ENCODE assay signal across 25 cellular contexts in the genomic region with DNA sequence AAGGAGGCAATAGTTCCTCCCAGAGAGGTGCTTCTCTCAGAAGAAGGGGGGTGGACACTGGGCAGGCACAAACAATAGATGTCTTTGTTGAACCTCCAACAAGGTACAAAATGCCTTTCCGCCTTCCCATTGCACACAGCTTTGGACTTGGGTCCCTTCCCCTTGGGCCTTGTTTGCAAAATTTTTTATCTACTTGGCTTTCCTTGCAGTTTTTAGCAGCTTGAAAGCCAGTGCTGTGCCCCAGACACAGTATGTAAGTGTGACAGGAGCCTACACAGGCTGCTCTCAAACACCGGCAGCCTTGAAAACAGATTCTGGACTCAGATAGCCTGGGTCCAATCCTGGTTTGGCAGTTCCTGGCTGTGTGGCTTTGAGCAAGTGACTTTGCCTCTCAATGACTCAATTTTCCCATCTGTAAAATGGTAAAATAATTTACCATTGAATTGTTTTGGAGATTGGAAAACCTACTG.
"Had no signal": no experiment of that assay in that cellular context is flagged by ENCODE, and none has a peak within 500 bp of the region (broad histone marks: within the 10 kb centered on the region; RNA-seq: fewer than 3 reads in every experiment).

No MANE protein-coding gene starts in this region.

- H3K9me3 ChIP-seq: adrenal gland, heart right ventricle, suprapubic skin, tibial nerve had no signal

- DNase-seq: activated B cell treated with CpG ODN at 0.5 μM for 24 hours; activated CD4-positive, alpha-beta T cell treated with anti-CD3 and anti-CD28 coated beads, Interleukin-2, amount 50 U/mL, for 1 hour; activated CD8-positive, alpha-beta memory T cell treated with anti-CD3 and anti-CD28 coated beads, Interleukin-2, amount 10 ng/mL, durations not matched to agents 7 days and 5 days; activated CD8-positive, alpha-beta T cell treated with anti-CD3 and anti-CD28 coated beads for 36 hours; activated naive CD4-positive, alpha-beta T cell treated with Interleukin-2 at 50 U/mL for 16 hours; activated naive CD8-positive, alpha-beta T cell treated with anti-CD3 and anti-CD28 coated beads for 36 hours; activated T-cell treated with anti-CD3 and anti-CD28 coated beads, Interleukin-2, amount 50 U/mL, for 48 hours; adrenal gland; aorta; brain microvascular endothelial cell; caudate nucleus; endodermal cell; foreskin keratinocyte; heart right ventricle; left ventricle myocardium superior; retina; stimulated activated CD4-positive, alpha-beta T cell treated with anti-CD3 and anti-CD28 coated beads, Interleukin-15, amount 100 ng/mL, for 24 hours; stimulated activated CD4-positive, alpha-beta T cell treated with anti-CD3 and anti-CD28 coated beads, Interleukin-2, amount 100 ng/mL, for 24 hours; stimulated activated naive B cell treated with anti-CD40 and anti-IgM and Interleukin-4, amounts not matched to agents 10 μg/mL and 1 μg/mL and 100 μg/mL, for 72 hours; T-cell had no signal

- H3K27ac ChIP-seq: adrenal gland, brain microvascular endothelial cell, foreskin keratinocyte, heart right ventricle, suprapubic skin, tibial nerve had no signal

- H3K27me3 Mint-ChIP-seq: activated B cell treated with CpG ODN at 0.5 μM for 24 hours; activated CD8-positive, alpha-beta memory T cell treated with anti-CD3 and anti-CD28 coated beads, Interleukin-2, amount 10 ng/mL, durations not matched to agents 7 days and 5 days; activated CD8-positive, alpha-beta T cell treated with anti-CD3 and anti-CD28 coated beads for 36 hours; activated naive CD8-positive, alpha-beta T cell treated with anti-CD3 and anti-CD28 coated beads for 36 hours; natural killer cell treated with Interleukin-12 subunit alpha and Interleukin-12 subunit beta and Interleukin-15 and Interleukin-18, amount 100 ng/mL, for 72 hours; progenitor cell of endocrine pancreas; T-cell had no signal

- ATAC-seq: activated CD8-positive, alpha-beta memory T cell treated with anti-CD3 and anti-CD28 coated beads, Interleukin-2, amount 10 ng/mL, durations not matched to agents 7 days and 5 days; activated CD8-positive, alpha-beta T cell treated with anti-CD3 and anti-CD28 coated beads for 36 hours; esophagus mucosa; foreskin keratinocyte; heart right ventricle; left ventricle myocardium superior; natural killer cell treated with Interleukin-12 subunit alpha and Interleukin-12 subunit beta and Interleukin-15 and Interleukin-18, amount 100 ng/mL, for 72 hours; stimulated activated naive B cell treated with anti-CD40 and anti-IgM and Interleukin-4, amounts not matched to agents 10 μg/mL and 1 μg/mL and 100 μg/mL, for 72 hours; T-cell had no signal

- H3K36me3 ChIP-seq: adrenal gland, brain microvascular endothelial cell, heart right ventricle, suprapubic skin, tibial nerve had no signal

- H3K4me3 Mint-ChIP-seq: activated B cell treated with CpG ODN at 0.5 μM for 24 hours; activated CD8-positive, alpha-beta memory T cell treated with anti-CD3 and anti-CD28 coated beads, Interleukin-2, amount 10 ng/mL, durations not matched to agents 7 days and 5 days; activated CD8-positive, alpha-beta T cell treated with anti-CD3 and anti-CD28 coated beads for 36 hours; activated naive CD8-positive, alpha-beta T cell treated with anti-CD3 and anti-CD28 coated beads for 36 hours; endodermal cell; natural killer cell treated with Interleukin-12 subunit alpha and Interleukin-12 subunit beta and Interleukin-15 and Interleukin-18, amount 100 ng/mL, for 72 hours; stimulated activated naive B cell treated with anti-CD40 and anti-IgM and Interleukin-4, amounts not matched to agents 10 μg/mL and 1 μg/mL and 100 μg/mL, for 72 hours; T-cell had no signal

- H3K4me3 ChIP-seq: adrenal gland, heart right ventricle, suprapubic skin, tibial nerve had no signal

- H3K36me3 Mint-ChIP-seq: activated CD8-positive, alpha-beta memory T cell treated with anti-CD3 and anti-CD28 coated beads, Interleukin-2, amount 10 ng/mL, durations not matched to agents 7 days and 5 days; activated naive CD8-positive, alpha-beta T cell treated with anti-CD3 and anti-CD28 coated beads for 36 hours; natural killer cell treated with Interleukin-12 subunit alpha and Interleukin-12 subunit beta and Interleukin-15 and Interleukin-18, amount 100 ng/mL, for 72 hours; stimulated activated naive B cell treated with anti-CD40 and anti-IgM and Interleukin-4, amounts not matched to agents 10 μg/mL and 1 μg/mL and 100 μg/mL, for 72 hours had no signal

- H3K27me3 ChIP-seq: adrenal gland, brain microvascular endothelial cell, foreskin keratinocyte, heart right ventricle, suprapubic skin, tibial nerve had no signal

- H3K9me3 Mint-ChIP-seq: activated B cell treated with CpG ODN at 0.5 μM for 24 hours; activated CD8-positive, alpha-beta T cell treated with anti-CD3 and anti-CD28 coated beads for 36 hours; activated naive CD8-positive, alpha-beta T cell treated with anti-CD3 and anti-CD28 coated beads for 36 hours; endodermal cell; natural killer cell treated with Interleukin-12 subunit alpha and Interleukin-12 subunit beta and Interleukin-15 and Interleukin-18, amount 100 ng/mL, for 72 hours; stimulated activated naive B cell treated with anti-CD40 and anti-IgM and Interleukin-4, amounts not matched to agents 10 μg/mL and 1 μg/mL and 100 μg/mL, for 72 hours; T-cell had no signal

- H3K27ac Mint-ChIP-seq: activated B cell treated with CpG ODN at 0.5 μM for 24 hours; activated CD8-positive, alpha-beta memory T cell treated with anti-CD3 and anti-CD28 coated beads, Interleukin-2, amount 10 ng/mL, durations not matched to agents 7 days and 5 days; activated CD8-positive, alpha-beta T cell treated with anti-CD3 and anti-CD28 coated beads for 36 hours; activated naive CD8-positive, alpha-beta T cell treated with anti-CD3 and anti-CD28 coated beads for 36 hours; endodermal cell; natural killer cell treated with Interleukin-12 subunit alpha and Interleukin-12 subunit beta and Interleukin-15 and Interleukin-18, amount 100 ng/mL, for 72 hours; progenitor cell of endocrine pancreas; T-cell had no signal
